In the genomic region with DNA sequence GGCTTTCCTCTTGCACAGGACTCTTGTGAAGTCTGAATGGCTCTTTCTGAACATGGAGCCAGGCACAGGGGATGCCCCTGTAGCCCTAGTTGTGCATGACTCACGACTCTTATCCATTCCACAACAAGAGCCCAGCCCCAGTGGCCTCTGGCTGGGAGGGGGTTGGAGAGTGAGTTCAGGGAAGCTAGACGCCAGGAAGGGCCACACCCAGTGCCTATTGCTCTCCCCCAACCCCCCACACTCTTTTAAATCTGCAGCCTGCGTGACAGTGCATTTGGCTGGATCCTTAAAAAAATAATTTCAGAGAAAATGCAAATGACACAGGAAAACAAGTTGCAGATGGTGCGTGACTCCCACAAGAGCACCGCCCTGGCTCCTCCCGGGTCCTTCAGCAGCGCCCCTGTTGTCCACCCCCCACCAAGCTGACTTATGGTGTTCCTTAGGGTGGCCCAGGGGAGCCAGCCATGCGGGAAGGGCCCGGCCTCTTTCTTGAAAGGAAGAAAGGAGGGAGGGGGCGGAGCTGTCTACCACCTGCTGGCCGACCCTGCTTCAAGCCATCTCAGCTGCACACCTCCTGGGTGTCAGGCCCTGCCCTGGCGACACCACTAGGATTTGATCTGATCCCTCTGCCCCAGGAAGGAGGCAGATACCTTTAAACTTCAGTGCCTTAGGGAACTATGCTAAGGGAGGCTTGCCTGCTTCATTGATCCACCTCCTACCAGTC, we compare ENCODE assay signal across 8 cellular contexts.
DNase-seq lines count a peak whose midpoint lies in the region; ATAC-seq, FAIRE-seq and TF ChIP-seq lines count a peak whose summit lies in the region.

No MANE protein-coding gene starts in this region.

- no peak for TF ChIP-seq POLR2A in A549 (IDR thresholded peaks at IDR 0.05; ENCODE audit: low read length)
- no peak for TF ChIP-seq POLR2A in IMR-90 (IDR thresholded peaks at IDR 0.05; ENCODE audit: low read depth, low read length)

- no TSS peak for BruUV-seq in IMR-90 (replicated peaks; lab: Mats Ljungman, UMichigan)

- ATAC-seq in A549 = peak; percentile 75 to 87
- peak; percentile 82 for ATAC-seq in IMR-90 (ENCODE audit: low read depth)
- ATAC-seq in GM21529 (IDR thresholded peaks at IDR 0.05; ENCODE audit: unreplicated experiment) = no peak

- TF ChIP-seq RAD21 in A549 (conservative IDR thresholded peaks at IDR 0.05 in 1 of 2, IDR thresholded peaks at IDR 0.05 in 1 of 2) (no peak), IMR-90 (IDR thresholded peaks at IDR 0.05; ENCODE audit: low read length) (no peak)

- H3K9me3 ChIP-seq in A549 (no peaks in the 10 kb centered on the region), IMR-90 (ENCODE audit: control insufficient read depth, insufficient read depth, low read length) (no peaks in the 10 kb centered on the region)

- peak overlapping the region; percentile 44 for H3K14ac ChIP-seq in IMR-90 (replicated peaks; ENCODE audit: low read depth, low read length)

- POLR2A ChIA-PET in A549 (lab: Yijun Ruan, JAX) (no interaction called here), IMR-90 (lab: Charles Lee; ENCODE audit: unreplicated experiment) (no interaction called here)

- peak overlapping the region in 1 of 2 experiments; percentile 55; a peak in 1 of 4 replicates for H4K8ac ChIP-seq in IMR-90 (ENCODE audit: low read depth in 2 of 2, low read length in 2 of 2)
- no peak overlapping the region for H4K8ac ChIP-seq in mesendoderm (ENCODE audit: low read depth, low read length)

- H4K5ac ChIP-seq in IMR-90 (ENCODE audit: low read depth, low read length) = no peak overlapping the region; the same call in 1 of the 2 replicates
- no peak overlapping the region for H4K5ac ChIP-seq in mesendoderm (ENCODE audit: low read length)

- H3K4me1 ChIP-seq in A549 = peaks cover 36% of the 10 kb centered on the region
- peaks cover 6% of the 10 kb centered on the region; the same call in 1 of the 2 replicates for H3K4me1 ChIP-seq in IMR-90 (ENCODE audit: control insufficient read depth, insufficient read depth, low read length)
- peaks cover 10% of the 10 kb centered on the region for H3K4me1 ChIP-seq in mesendoderm (ENCODE audit: control insufficient read depth, low read depth, low read length)

- H3K23ac ChIP-seq in IMR-90 (ENCODE audit: low read depth, low read length) (peak overlapping the region; percentile 84), mesendoderm (ENCODE audit: low read length) (no peak overlapping the region)

- H3K79me2 ChIP-seq in mesendoderm (ENCODE audit: control insufficient read depth, insufficient read depth, low read length) = peaks cover 9% of the 10 kb centered on the region

- H3K4me2 ChIP-seq in A549 = peak overlapping the region; percentile 53
- no peak overlapping the region for H3K4me2 ChIP-seq in IMR-90 (ENCODE audit: low read depth, low read length)
- H3K4me2 ChIP-seq in mesendoderm (ENCODE audit: low read length) = no peak overlapping the region

- intact Hi-C loops in IMR-90 (cut with micrococcal nuclease) = no loop called here

- H4K20me1 ChIP-seq in IMR-90 (ENCODE audit: insufficient read depth, low read length) = no peaks in the 10 kb centered on the region

- H3K56ac ChIP-seq in IMR-90 (ENCODE audit: extremely low read depth, insufficient read depth, low read length) = no peak overlapping the region
- peak overlapping the region; percentile 81 for H3K56ac ChIP-seq in mesendoderm (ENCODE audit: low read length)

- in situ Hi-C loops in IMR-90 (cut with MboI; ENCODE audit: low sequenced_read_pairs) = no loop called here

- WGBS in A549 (ENCODE audit: missing lambda C conversion rate) = 15% methylated on average over 9 of the region's 12 CpGs
- WGBS in IMR-90 (ENCODE audit: extremely low coverage in 2 of 2, insufficient read length in 1 of 2), 2 experiments = 40% methylated on average over 3 of the region's 12 CpGs; no CpG with 5 or more reads in 1 of the 2 experiments
- WGBS in mesendoderm (ENCODE audit: extremely low coverage, insufficient coverage, low lambda C conversion rate) = no CpG with 5 or more reads among the region's 12 CpGs

- peak overlapping the region; percentile 81 for H2AFZ ChIP-seq in IMR-90 (replicated peaks; ENCODE audit: low read length, poor library complexity)

- peak overlapping the region; percentile 45; the same call in 1 of the 2 replicates for H2AK5ac ChIP-seq in IMR-90 (ENCODE audit: low read depth, low read length)
- H2AK5ac ChIP-seq in mesendoderm (ENCODE audit: low read length) = peak overlapping the region; percentile 52

- peak overlapping the region; percentile 64 to 82 for H3K27ac ChIP-seq in A549
- H3K27ac ChIP-seq in IMR-90 (ENCODE audit: insufficient read depth, low read length) = peak overlapping the region; percentile 27; the same call in 1 of the 2 replicates
- H3K27ac ChIP-seq in mesendoderm (ENCODE audit: low read depth, low read length) = no peak overlapping the region

- peak overlapping the region; percentile 82 for H3K4ac ChIP-seq in IMR-90 (ENCODE audit: low read depth, low read length)
- H3K4ac ChIP-seq in mesendoderm (ENCODE audit: low read depth, low read length) = no peak overlapping the region

- DNase-seq in A549 (ENCODE audit: low read depth in 1 of 2, low spot score in 1 of 2) = peak; percentile 52 to 77
- DNase-seq in IMR-90 = peak; percentile 34
- peak; percentile 95 for DNase-seq in dedifferentiated amniotic fluid mesenchymal stem cell (ENCODE audit: extremely low spot score)
- peak; percentile 71 for DNase-seq in mesendoderm
- DNase-seq in NCI-H524 treated with DMSO at 0.1 percent for 48 hours (lab: John Stamatoyannopoulos, UW) = no peak
- DNase-seq in SW 1271 (lab: John Stamatoyannopoulos, UW) = no peak
- DNase-seq in NCI-H2107 (lab: John Stamatoyannopoulos, UW) = no peak

- H2BK120ac ChIP-seq in IMR-90 (ENCODE audit: low read depth, low read length) (peak overlapping the region; percentile 74), mesendoderm (ENCODE audit: low read depth, low read length) (no peak overlapping the region)

- H2BK15ac ChIP-seq in IMR-90 (ENCODE audit: low read depth, low read length) (no peak overlapping the region), mesendoderm (replicated peaks; ENCODE audit: low read depth) (no peak overlapping the region)

- FAIRE-seq in A549 (lab: Jason Lieb, UNC) = no peak

- peaks cover 15% of the 10 kb centered on the region; the same call in 1 of the 2 replicates for H3K9me1 ChIP-seq in IMR-90 (ENCODE audit: insufficient read depth, low read length)

- peak overlapping the region; percentile 75; the same call in 1 of the 2 replicates for H2BK20ac ChIP-seq in IMR-90 (ENCODE audit: low read depth, low read length)

- H3K9ac ChIP-seq in IMR-90 (ENCODE audit: low read depth, low read length) = no peak overlapping the region
- peak overlapping the region; percentile 24 for H3K9ac ChIP-seq in mesendoderm (ENCODE audit: low read length)

- dilution Hi-C loops in IMR-90 (cut with HindIII; ENCODE audit: low sequenced_read_pairs, unreplicated experiment) = no loop called here

- H3K36me3 ChIP-seq in IMR-90 (ENCODE audit: control insufficient read depth, insufficient read depth, low read length) = no peaks in the 10 kb centered on the region
- H3K36me3 ChIP-seq in mesendoderm (ENCODE audit: control insufficient read depth, insufficient read depth, low read length) = no peaks in the 10 kb centered on the region

- H3K27me3 ChIP-seq in IMR-90 (ENCODE audit: control insufficient read depth, insufficient read depth, low read length) (peaks cover 5% of the 10 kb centered on the region), mesendoderm (ENCODE audit: insufficient read depth, low read length, poor library complexity) (no peaks in the 10 kb centered on the region)

- peak overlapping the region; percentile 76 for H4K91ac ChIP-seq in IMR-90 (ENCODE audit: insufficient read depth, low read depth, low read length)

- H2BK5ac ChIP-seq in IMR-90 (ENCODE audit: low read depth, low read length, poor library complexity, severe bottlenecking) (no peak overlapping the region), mesendoderm (ENCODE audit: low read length) (peak overlapping the region; percentile 58)

- H3K18ac ChIP-seq in IMR-90 (ENCODE audit: low read depth, low read length) = no peak overlapping the region
- H3K18ac ChIP-seq in mesendoderm (ENCODE audit: low read length) = no peak overlapping the region

- H2AK9ac ChIP-seq in IMR-90 (replicated peaks; ENCODE audit: low read depth, low read length, poor library complexity) = no peak overlapping the region

- H3K79me1 ChIP-seq in IMR-90 (ENCODE audit: low read depth in 1 of 2, low read length in 2 of 2) (no peaks in the 10 kb centered on the region), mesendoderm (ENCODE audit: low read length) (peaks cover 2% of the 10 kb centered on the region)

- no peak overlapping the region for H3K4me3 ChIP-seq in A549
- no peak overlapping the region for H3K4me3 ChIP-seq in IMR-90 (ENCODE audit: insufficient read depth, low read depth, low read length)
- H3K4me3 ChIP-seq in mesendoderm (ENCODE audit: low read length) = no peak overlapping the region

- TF ChIP-seq CTCF in A549 (IDR thresholded peaks at IDR 0.05) = no peak
- no peak for TF ChIP-seq CTCF in IMR-90 (conservative IDR thresholded peaks at IDR 0.05; ENCODE audit: low read depth, low read length)

- CTCF ChIA-PET in A549 (lab: Yijun Ruan, JAX) = no interaction called here
- CTCF ChIA-PET in IMR-90 (lab: Yijun Ruan, JAX) = interaction anchor here (0.5 kb wide), 1 partner anchor 59 kb away, joined by 3 read pairs; no protein-coding TSS in a partner anchor

- no peak for TF ChIP-seq EP300 in A549 (IDR thresholded peaks at IDR 0.05)

TF ChIP-seq in A549, 52 proteins besides CTCF, POLR2A, EP300 and RAD21 (continues in another document):
- no peak for TF ChIP-seq CHD4 (IDR thresholded peaks at IDR 0.05; ENCODE audit: borderline replicate concordance)
- TF ChIP-seq FOSL2 (IDR thresholded peaks at IDR 0.05) = no peak
- TF ChIP-seq FOSL2 (CRISPR knock-in tag; IDR thresholded peaks at IDR 0.05) = peak; percentile 33; the same call in 1 of the 2 replicates
- TF ChIP-seq MAX (IDR thresholded peaks at IDR 0.05) = 0 out of 2 replicates have a peak, but pooled peaks have one; percentile 24
- no peak for TF ChIP-seq KDM5A (IDR thresholded peaks at IDR 0.05)
- peak in 1 of 2 experiments; percentile 20; a peak in 1 of 5 replicates for TF ChIP-seq JUN (IDR thresholded peaks at IDR 0.05)

TF ChIP-seq in IMR-90, 13 proteins besides CTCF, POLR2A, EP300 and RAD21 (continues in another document):
- TF ChIP-seq MXI1 (IDR thresholded peaks at IDR 0.05; ENCODE audit: borderline replicate concordance, low read depth, low read length) (no peak), FOS (IDR thresholded peaks at IDR 0.05; ENCODE audit: low read depth, low read length) (no peak), RCOR1 (IDR thresholded peaks at IDR 0.05; ENCODE audit: insufficient replicate concordance, low read length) (no peak), CHD1 (IDR thresholded peaks at IDR 0.05; ENCODE audit: low read depth, low read length) (no peak), CEBPB (IDR thresholded peaks at IDR 0.05; ENCODE audit: low read depth, low read length) (no peak)

Comparison
In these comparisons a context has a peak if more than half of its experiments do, and no peak if none do; other contexts are left out.
1. DNase-seq: peak in A549 (2 of 2), IMR-90 (single experiment), dedifferentiated amniotic fluid mesenchymal stem cell (single experiment) and mesendoderm (single experiment); none in NCI-H524 treated with DMSO at 0.1 percent for 48 hours (single experiment), SW 1271 (0 of 2) and NCI-H2107 (single experiment).